24 cellular contexts compared by ENCODE assay signal in genomic region chr15:29860872-29861271, GRCh38. TPM values are rescaled to one million over a fixed set of nuclear protein-coding genes. Genes with fewer than 3 reads are reported as not detected.
"Had no signal": no experiment of that assay in that cellular context is flagged by ENCODE, and none has a peak within 500 bp of the region (broad histone marks: within the 10 kb centered on the region; RNA-seq: fewer than 3 reads in every experiment).

No MANE protein-coding gene starts in this region.

- H3K9me3 Mint-ChIP-seq: activated CD4-positive, alpha-beta memory T cell treated with anti-CD3 and anti-CD28 coated beads for 36 hours; activated naive CD8-positive, alpha-beta T cell treated with anti-CD3 and anti-CD28 coated beads, Interleukin-2, amount 10 ng/mL, durations not matched to agents 7 days and 5 days; stimulated activated naive CD8-positive, alpha-beta T cell treated with anti-CD3 and anti-CD28 coated beads, Interleukin-15, Interleukin-2, amounts not matched to agents 100 ng/mL and 50 ng/mL, for 24 hours; WTC11 had no signal

- H3K36me3 Mint-ChIP-seq: activated CD4-positive, alpha-beta memory T cell treated with anti-CD3 and anti-CD28 coated beads for 36 hours; activated naive CD8-positive, alpha-beta T cell treated with anti-CD3 and anti-CD28 coated beads, Interleukin-2, amount 10 ng/mL, durations not matched to agents 7 days and 5 days; WTC11 had no signal

- H3K4me1 ChIP-seq: left lung, prostate gland had no signal

- H3K4me3 Mint-ChIP-seq: activated CD4-positive, alpha-beta memory T cell treated with anti-CD3 and anti-CD28 coated beads for 36 hours; activated naive CD8-positive, alpha-beta T cell treated with anti-CD3 and anti-CD28 coated beads, Interleukin-2, amount 10 ng/mL, durations not matched to agents 7 days and 5 days; activated T-helper 17 cell treated with anti-CD3 and anti-CD28 coated beads, Interleukin-2, amount 50 U/mL, for 72 hours; naive B cell; neural crest cell; stimulated activated naive CD8-positive, alpha-beta T cell treated with anti-CD3 and anti-CD28 coated beads, Interleukin-15, Interleukin-2, amounts not matched to agents 100 ng/mL and 50 ng/mL, for 24 hours; WTC11 had no signal

- H3K27ac ChIP-seq: esophagus muscularis mucosa, left lung, prostate gland, uterus had no signal

- DNase-seq: activated CD4-positive, alpha-beta memory T cell treated with anti-CD3 and anti-CD28 coated beads for 36 hours; activated CD4-positive, alpha-beta T cell treated with anti-CD3 and anti-CD28 coated beads for 4 hours; activated naive CD4-positive, alpha-beta T cell treated with Interleukin-2 at 50 U/mL for 16 hours; activated naive CD8-positive, alpha-beta T cell treated with anti-CD3 and anti-CD28 coated beads, Interleukin-2, amount 10 ng/mL, durations not matched to agents 7 days and 5 days; activated T-cell treated with anti-CD3 and anti-CD28 coated beads, Interleukin-2, amount 50 U/mL, for 1 hour; anterior cingulate cortex; brain microvascular endothelial cell; cerebellar nuclear complex; cortex of kidney; effector CD4-positive, alpha-beta T cell; hypothalamus; left lung; naive B cell; right cardiac atrium; stimulated activated CD4-positive, alpha-beta T cell treated with anti-CD3 and anti-CD28 coated beads, Interleukin-2, amount 100 ng/mL, for 24 hours; uterus had no signal

- H3K36me3 ChIP-seq: brain microvascular endothelial cell, esophagus muscularis mucosa, left lung, prostate gland, tibial nerve, uterus had no signal

- H3K27me3 ChIP-seq: brain microvascular endothelial cell, esophagus muscularis mucosa, left lung, tibial nerve, uterus had no signal

- H3K9me3 ChIP-seq: esophagus muscularis mucosa, left lung, prostate gland, tibial nerve, uterus had no signal

- H3K4me1 Mint-ChIP-seq: activated T-helper 17 cell treated with anti-CD3 and anti-CD28 coated beads, Interleukin-2, amount 50 U/mL, for 72 hours; naive B cell had no signal

- H3K27ac Mint-ChIP-seq: activated CD4-positive, alpha-beta memory T cell treated with anti-CD3 and anti-CD28 coated beads for 36 hours; activated naive CD8-positive, alpha-beta T cell treated with anti-CD3 and anti-CD28 coated beads, Interleukin-2, amount 10 ng/mL, durations not matched to agents 7 days and 5 days; activated T-helper 17 cell treated with anti-CD3 and anti-CD28 coated beads, Interleukin-2, amount 50 U/mL, for 72 hours; stimulated activated naive CD8-positive, alpha-beta T cell treated with anti-CD3 and anti-CD28 coated beads, Interleukin-15, Interleukin-2, amounts not matched to agents 100 ng/mL and 50 ng/mL, for 24 hours; WTC11 had no signal

- H3K4me3 ChIP-seq: esophagus muscularis mucosa, left lung, prostate gland, tibial nerve, uterus had no signal

RNA-seq across cellular contexts. Expression of gene TJP1, which starts 38.6 kb away (rescaled TPM):
- total RNA-seq: activated CD4-positive, alpha-beta memory T cell treated with anti-CD3 and anti-CD28 coated beads for 36 hours; activated naive CD8-positive, alpha-beta T cell treated with anti-CD3 and anti-CD28 coated beads, Interleukin-2, amount 10 ng/mL, durations not matched to agents 7 days and 5 days; activated T-helper 17 cell treated with anti-CD3 and anti-CD28 coated beads, Interleukin-2, amount 50 U/mL, for 72 hours; T-helper 2 cell treated with Interferon-gamma antibody and Interleukin-4, amounts not matched to agents 100 ng/mL and 5 ng/mL, for 36 hours had no signal
